In the genomic region with DNA sequence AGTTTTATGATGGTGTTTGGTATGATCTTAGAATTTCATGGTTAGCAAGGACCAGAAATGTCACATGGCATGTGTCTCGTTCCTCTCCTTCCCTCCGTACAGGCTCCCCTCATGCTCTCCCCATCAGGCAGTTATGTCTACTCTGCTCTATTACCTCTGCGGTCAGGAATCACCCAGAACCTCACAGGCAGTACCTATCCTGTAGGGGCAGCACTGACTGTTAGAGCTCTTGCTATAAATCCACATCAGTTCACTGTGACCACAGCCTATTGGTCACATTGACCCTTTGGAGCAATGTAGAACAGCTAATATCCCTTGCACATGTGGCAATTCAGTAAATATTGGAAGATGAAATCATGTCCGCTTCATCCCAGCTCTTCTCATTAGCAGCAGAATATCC, we compare ENCODE assay signal across 21 cellular contexts.
DNase-seq lines count a peak whose midpoint lies in the region; ATAC-seq and TF ChIP-seq lines count a peak whose summit lies in the region.
"Had no signal": no experiment of that assay in that cellular context is flagged by ENCODE, and none has a peak within 500 bp of the region (broad histone marks: within the 10 kb centered on the region; RNA-seq: fewer than 3 reads in every experiment).

No MANE protein-coding gene starts in this region.

- H3K9ac ChIP-seq in MM.1S (ENCODE audit: low read length), result no peak overlapping the region

- no peaks in the 10 kb centered on the region for H3K27me3 Mint-ChIP-seq in GM23338 (ENCODE audit: insufficient read depth, low read depth, poor library complexity)
- H3K27me3 Mint-ChIP-seq in progenitor cell of endocrine pancreas, result no peaks in the 10 kb centered on the region
- H3K27me3 Mint-ChIP-seq: B cell, naive B cell had no signal

- ATAC-seq in GM23338 (peak; percentile 97), HG02759 (IDR thresholded peaks at IDR 0.05; ENCODE audit: unreplicated experiment) (no peak)
- ATAC-seq: activated naive CD4-positive, alpha-beta T cell treated with anti-CD3 and anti-CD28 coated beads, Interleukin-2, amount 50 U/mL, for 72 hours; activated T-cell treated with anti-CD3 and anti-CD28 coated beads, Interleukin-2, amount 50 U/mL, for 72 hours had no signal

- H3K36me3 Mint-ChIP-seq in GM23338 (ENCODE audit: low read depth) (no peaks in the 10 kb centered on the region), progenitor cell of endocrine pancreas (ENCODE audit: insufficient read depth) (peaks cover 3% of the 10 kb centered on the region)
- H3K36me3 Mint-ChIP-seq: naive B cell had no signal

- H3K9me3 Mint-ChIP-seq in GM23338 (no peaks in the 10 kb centered on the region), progenitor cell of endocrine pancreas (ENCODE audit: low read depth) (no peaks in the 10 kb centered on the region)
- H3K9me3 Mint-ChIP-seq: activated naive CD4-positive, alpha-beta T cell treated with anti-CD3 and anti-CD28 coated beads, Interleukin-2, amount 50 U/mL, for 72 hours; activated T-cell treated with anti-CD3 and anti-CD28 coated beads, Interleukin-2, amount 50 U/mL, for 72 hours; naive B cell had no signal

- H3K27ac ChIP-seq in GM23338 (ENCODE audit: low read depth) (no peak overlapping the region), MM.1S (ENCODE audit: low read length) (no peak overlapping the region), brain microvascular endothelial cell (no peak overlapping the region), caudate nucleus (ENCODE audit: low read depth, low read length) (no peak overlapping the region)
- H3K27ac ChIP-seq: hepatocyte, SJCRH30, transverse colon had no signal

- peaks cover 14% of the 10 kb centered on the region for H3K4me1 Mint-ChIP-seq in GM23338
- H3K4me1 Mint-ChIP-seq in progenitor cell of endocrine pancreas (ENCODE audit: low read depth), result no peaks in the 10 kb centered on the region
- H3K4me1 Mint-ChIP-seq: B cell, naive B cell had no signal

- no peaks in the 10 kb centered on the region for H3K36me3 ChIP-seq in GM23338 (ENCODE audit: insufficient read depth)
- no peaks in the 10 kb centered on the region for H3K36me3 ChIP-seq in MM.1S (replicated peaks; ENCODE audit: insufficient read depth, low read length)
- peaks cover 14% of the 10 kb centered on the region for H3K36me3 ChIP-seq in brain microvascular endothelial cell (replicated peaks)
- H3K36me3 ChIP-seq: transverse colon had no signal

- H3K27me3 ChIP-seq in GM23338 (ENCODE audit: insufficient read depth), result no peaks in the 10 kb centered on the region
- no peaks in the 10 kb centered on the region for H3K27me3 ChIP-seq in MM.1S (replicated peaks; ENCODE audit: insufficient read depth, low read length)
- H3K27me3 ChIP-seq in brain microvascular endothelial cell (replicated peaks), result no peaks in the 10 kb centered on the region
- H3K27me3 ChIP-seq: hepatocyte, SJCRH30, transverse colon had no signal

- H3K4me2 ChIP-seq in GM23338 (no peak overlapping the region), MM.1S (ENCODE audit: low read depth, low read length) (no peak overlapping the region)
- H3K4me2 ChIP-seq: hepatocyte had no signal

- no peaks in the 10 kb centered on the region for H3K9me3 ChIP-seq in MM.1S (replicated peaks; ENCODE audit: insufficient read depth, low read length)
- H3K9me3 ChIP-seq: SJCRH30, transverse colon had no signal

- H3K4me1 ChIP-seq in GM23338 (ENCODE audit: insufficient read depth) (0 out of 2 replicates have a peak, but pooled peaks cover 19% of the 10 kb centered on the region), MM.1S (ENCODE audit: low read length) (no peaks in the 10 kb centered on the region)
- H3K4me1 ChIP-seq: SJCRH30, transverse colon had no signal

- H3K4me3 Mint-ChIP-seq in GM23338, result no peak overlapping the region
- no peak overlapping the region for H3K4me3 Mint-ChIP-seq in progenitor cell of endocrine pancreas (ENCODE audit: low read depth)
- H3K4me3 Mint-ChIP-seq: activated T-cell treated with anti-CD3 and anti-CD28 coated beads, Interleukin-2, amount 50 U/mL, for 72 hours; B cell; naive B cell had no signal

- no peaks in the 10 kb centered on the region for H3K9me2 ChIP-seq in GM23338 (ENCODE audit: insufficient read depth)
- no peaks in the 10 kb centered on the region for H3K9me2 ChIP-seq in MM.1S (replicated peaks; ENCODE audit: insufficient read depth, low read length)

- peak; percentile 59 for DNase-seq in GM23338 (ENCODE audit: low spot score)
- DNase-seq in MM.1S, result no peak
- no peak for DNase-seq in brain microvascular endothelial cell
- no peak for DNase-seq in progenitor cell of endocrine pancreas (ENCODE audit: low spot score, unreplicated experiment)
- DNase-seq in activated CD4-positive, alpha-beta T cell treated with anti-CD3 and anti-CD28 coated beads, Interleukin-2, amount 50 U/mL, for 48 hours, result no peak
- no peak for DNase-seq in caudate nucleus (lab: John Stamatoyannopoulos, UW)
- DNase-seq: activated T-cell treated with anti-CD3 and anti-CD28 coated beads, Interleukin-2, amount 50 U/mL, for 72 hours; Karpas-422; kidney; naive B cell; NCI-H1417 treated with DMSO at 0.1 percent for 48 hours; NCI-H2171; NCI-H526 treated with DMSO at 0.1 percent for 48 hours; SJCRH30; stimulated activated CD4-positive, alpha-beta T cell treated with anti-CD3 and anti-CD28 coated beads, Interleukin-1b, Interleukin-23, amount 100 ng/mL, for 48 hours; stimulated activated naive CD4-positive, alpha-beta T cell treated with Interleukin-2 at 50 U/mL for 16 hours; transverse colon had no signal

- H3F3A ChIP-seq in GM23338 (replicated peaks; ENCODE audit: low read depth), result no peaks in the 10 kb centered on the region
- no peaks in the 10 kb centered on the region for H3F3A ChIP-seq in MM.1S (ENCODE audit: insufficient read depth, low read length)

- H3K4me3 ChIP-seq in GM23338 (no peak overlapping the region), MM.1S (ENCODE audit: low read length) (no peak overlapping the region), brain microvascular endothelial cell (ENCODE audit: low read depth, low read length) (no peak overlapping the region)
- H3K4me3 ChIP-seq: hepatocyte, SJCRH30, transverse colon had no signal

- in situ Hi-C loops in brain microvascular endothelial cell (cut with HindIII; ENCODE audit: low pct_ligation_motif_present, low sequenced_read_pairs), result no loop called here

- no peak overlapping the region for H2AFZ ChIP-seq in GM23338
- no peak overlapping the region for H2AFZ ChIP-seq in MM.1S (ENCODE audit: low read length)
- H2AFZ ChIP-seq: hepatocyte had no signal

- H3K79me2 ChIP-seq in GM23338 (replicated peaks; ENCODE audit: insufficient read depth) (no peaks in the 10 kb centered on the region), MM.1S (ENCODE audit: low read length) (no peaks in the 10 kb centered on the region)
- H3K79me2 ChIP-seq: hepatocyte had no signal

- TF ChIP-seq CTCF in GM23338 (conservative IDR thresholded peaks at IDR 0.05; ENCODE audit: low read depth in 2 of 2) (peak; percentile 46 to 50), MM.1S (IDR thresholded peaks at IDR 0.05; ENCODE audit: low read length) (0 out of 2 replicates have a peak, but pooled peaks have one; percentile 11), brain microvascular endothelial cell (IDR thresholded peaks at IDR 0.05; ENCODE audit: low read depth, low read length, missing control alignments) (peak; percentile 48), progenitor cell of endocrine pancreas (IDR thresholded peaks at IDR 0.05; ENCODE audit: unreplicated experiment) (peak; percentile 16)

- H3K27ac Mint-ChIP-seq in GM23338 (no peak overlapping the region), progenitor cell of endocrine pancreas (no peak overlapping the region)
- H3K27ac Mint-ChIP-seq: activated naive CD4-positive, alpha-beta T cell treated with anti-CD3 and anti-CD28 coated beads, Interleukin-2, amount 50 U/mL, for 72 hours; activated T-cell treated with anti-CD3 and anti-CD28 coated beads, Interleukin-2, amount 50 U/mL, for 72 hours; B cell; naive B cell had no signal

- H4K20me1 ChIP-seq in GM23338 (replicated peaks; ENCODE audit: insufficient read depth), result no peaks in the 10 kb centered on the region
- no peaks in the 10 kb centered on the region for H4K20me1 ChIP-seq in MM.1S (ENCODE audit: insufficient read depth, low read length)

TF ChIP-seq in GM23338, 12 proteins besides CTCF, POLR2A, EP300 and RAD21 (continues in another document):
- TF ChIP-seq STAT1 (IDR thresholded peaks at IDR 0.05; ENCODE audit: unreplicated experiment) (no peak), NANOG (IDR thresholded peaks at IDR 0.05; ENCODE audit: borderline replicate concordance) (no peak)
- TF ChIP-seq, protein P1, sequence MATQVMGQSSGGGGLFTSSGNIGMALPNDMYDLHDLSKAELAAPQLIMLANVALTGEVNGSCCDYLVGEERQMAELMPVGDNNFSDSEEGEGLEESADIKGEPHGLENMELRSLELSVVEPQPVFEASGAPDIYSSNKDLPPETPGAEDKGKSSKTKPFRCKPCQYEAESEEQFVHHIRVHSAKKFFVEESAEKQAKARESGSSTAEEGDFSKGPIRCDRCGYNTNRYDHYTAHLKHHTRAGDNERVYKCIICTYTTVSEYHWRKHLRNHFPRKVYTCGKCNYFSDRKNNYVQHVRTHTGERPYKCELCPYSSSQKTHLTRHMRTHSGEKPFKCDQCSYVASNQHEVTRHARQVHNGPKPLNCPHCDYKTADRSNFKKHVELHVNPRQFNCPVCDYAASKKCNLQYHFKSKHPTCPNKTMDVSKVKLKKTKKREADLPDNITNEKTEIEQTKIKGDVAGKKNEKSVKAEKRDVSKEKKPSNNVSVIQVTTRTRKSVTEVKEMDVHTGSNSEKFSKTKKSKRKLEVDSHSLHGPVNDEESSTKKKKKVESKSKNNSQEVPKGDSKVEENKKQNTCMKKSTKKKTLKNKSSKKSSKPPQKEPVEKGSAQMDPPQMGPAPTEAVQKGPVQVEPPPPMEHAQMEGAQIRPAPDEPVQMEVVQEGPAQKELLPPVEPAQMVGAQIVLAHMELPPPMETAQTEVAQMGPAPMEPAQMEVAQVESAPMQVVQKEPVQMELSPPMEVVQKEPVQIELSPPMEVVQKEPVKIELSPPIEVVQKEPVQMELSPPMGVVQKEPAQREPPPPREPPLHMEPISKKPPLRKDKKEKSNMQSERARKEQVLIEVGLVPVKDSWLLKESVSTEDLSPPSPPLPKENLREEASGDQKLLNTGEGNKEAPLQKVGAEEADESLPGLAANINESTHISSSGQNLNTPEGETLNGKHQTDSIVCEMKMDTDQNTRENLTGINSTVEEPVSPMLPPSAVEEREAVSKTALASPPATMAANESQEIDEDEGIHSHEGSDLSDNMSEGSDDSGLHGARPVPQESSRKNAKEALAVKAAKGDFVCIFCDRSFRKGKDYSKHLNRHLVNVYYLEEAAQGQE (IDR thresholded peaks at IDR 0.05; ENCODE audit: unreplicated experiment), result no peak
- TF ChIP-seq, protein P2, sequence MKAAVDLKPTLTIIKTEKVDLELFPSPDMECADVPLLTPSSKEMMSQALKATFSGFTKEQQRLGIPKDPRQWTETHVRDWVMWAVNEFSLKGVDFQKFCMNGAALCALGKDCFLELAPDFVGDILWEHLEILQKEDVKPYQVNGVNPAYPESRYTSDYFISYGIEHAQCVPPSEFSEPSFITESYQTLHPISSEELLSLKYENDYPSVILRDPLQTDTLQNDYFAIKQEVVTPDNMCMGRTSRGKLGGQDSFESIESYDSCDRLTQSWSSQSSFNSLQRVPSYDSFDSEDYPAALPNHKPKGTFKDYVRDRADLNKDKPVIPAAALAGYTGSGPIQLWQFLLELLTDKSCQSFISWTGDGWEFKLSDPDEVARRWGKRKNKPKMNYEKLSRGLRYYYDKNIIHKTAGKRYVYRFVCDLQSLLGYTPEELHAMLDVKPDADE (IDR thresholded peaks at IDR 0.05), result no peak
